13 cellular contexts compared by ENCODE assay signal in the genomic region with DNA sequence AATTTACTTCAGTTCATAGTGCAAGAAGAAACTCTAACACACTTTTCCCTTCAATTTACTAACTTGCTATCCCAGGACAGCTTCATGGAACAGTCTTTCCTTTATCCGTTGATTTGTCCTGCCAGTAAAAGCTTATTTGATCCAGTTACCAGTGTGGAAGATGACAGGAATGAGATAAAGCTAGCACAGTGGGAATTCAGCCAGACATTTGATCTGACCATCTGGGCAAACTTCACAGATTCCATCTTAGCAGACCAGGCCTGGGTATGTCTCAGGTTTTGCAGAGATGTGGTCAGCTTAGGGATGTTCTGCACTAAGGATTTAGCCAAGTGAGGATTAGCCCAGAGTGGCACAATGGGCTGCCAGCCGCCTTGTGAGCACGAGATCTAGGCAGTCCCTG. TPM values are rescaled to one million over a fixed set of nuclear protein-coding genes. Genes with fewer than 3 reads are reported as not detected.
A peak's percentile ranks its signal among the peaks of the same experiment; 100 is the strongest.
DNase-seq lines count a peak whose midpoint lies in the region; ATAC-seq and TF ChIP-seq lines count a peak whose summit lies in the region.
"Had no signal": no experiment of that assay in that cellular context is flagged by ENCODE, and none has a peak within 500 bp of the region (broad histone marks: within the 10 kb centered on the region; RNA-seq: fewer than 3 reads in every experiment).

No MANE protein-coding gene starts in this region.

- no peaks in the 10 kb centered on the region for H3K79me2 ChIP-seq in neural progenitor cell (ENCODE audit: low read depth)

- H3K4me1 ChIP-seq in neural progenitor cell (no peaks in the 10 kb centered on the region), body of pancreas (peaks cover 12% of the 10 kb centered on the region), prostate gland (replicated peaks) (no peaks in the 10 kb centered on the region)
- H3K4me1 ChIP-seq: Caco-2, HAP-1 had no signal

- no peak overlapping the region for H3K27ac Mint-ChIP-seq in neural progenitor cell
- H3K27ac Mint-ChIP-seq: CD8-positive, alpha-beta memory T cell had no signal

- TF ChIP-seq CTCF in neural progenitor cell (IDR thresholded peaks at IDR 0.05): no peak
- no peak for TF ChIP-seq CTCF in body of pancreas (IDR thresholded peaks at IDR 0.05)
- TF ChIP-seq CTCF in prostate gland (IDR thresholded peaks at IDR 0.05): no peak

- no peak overlapping the region for H2AFZ ChIP-seq in neural progenitor cell (replicated peaks)

- ATAC-seq in SK-N-SH treated with all-trans-retinoic acid at 6 μM for 48 hours (peak; percentile 61), body of pancreas (no peak), GM18858 (IDR thresholded peaks at IDR 0.05; ENCODE audit: unreplicated experiment) (no peak)
- ATAC-seq: GM12878 had no signal

- WGBS in body of pancreas, 2 donors: 76 to 86% methylated on average over 3 of the region's 3 CpGs
- WGBS in prostate gland: 74% methylated on average over 3 of the region's 3 CpGs

- H3K27me3 ChIP-seq in neural progenitor cell: no peaks in the 10 kb centered on the region
- no peaks in the 10 kb centered on the region for H3K27me3 ChIP-seq in body of pancreas
- no peaks in the 10 kb centered on the region for H3K27me3 ChIP-seq in prostate gland (replicated peaks; ENCODE audit: insufficient read depth)

- H3K4me3 ChIP-seq in neural progenitor cell: no peak overlapping the region
- no peak overlapping the region for H3K4me3 ChIP-seq in body of pancreas
- no peak overlapping the region for H3K4me3 ChIP-seq in prostate gland
- H3K4me3 ChIP-seq: GM12878, HAP-1 had no signal

- no peaks in the 10 kb centered on the region for H4K20me1 ChIP-seq in neural progenitor cell (ENCODE audit: low read depth)

- DNase-seq in DMS 273 treated with DMSO at 0.1 percent for 48 hours (lab: John Stamatoyannopoulos, UW): peak; percentile 20
- DNase-seq in NCI-H524 treated with DMSO at 0.1 percent for 48 hours (lab: John Stamatoyannopoulos, UW): peak; percentile 82
- DNase-seq in neural progenitor cell (ENCODE audit: low spot score): peak; percentile 31
- no peak for DNase-seq in body of pancreas
- no peak for DNase-seq in prostate gland (ENCODE audit: low spot score)
- no peak for DNase-seq in NCI-H2029 (lab: John Stamatoyannopoulos, UW)
- DNase-seq: Caco-2; CD8-positive, alpha-beta memory T cell had no signal

- no peak overlapping the region for H3K4me2 ChIP-seq in neural progenitor cell

- no peaks in the 10 kb centered on the region for H3K9me3 ChIP-seq in neural progenitor cell (ENCODE audit: low read depth)
- H3K9me3 ChIP-seq in body of pancreas: no peaks in the 10 kb centered on the region
- H3K9me3 ChIP-seq in prostate gland: no peaks in the 10 kb centered on the region
- H3K9me3 ChIP-seq: Caco-2 had no signal

- no peak overlapping the region for H3K9ac ChIP-seq in neural progenitor cell

- H3K4me1 Mint-ChIP-seq in neural progenitor cell: no peaks in the 10 kb centered on the region

- peaks cover 4% of the 10 kb centered on the region for H3K27me3 Mint-ChIP-seq in neural progenitor cell (ENCODE audit: insufficient read depth, low read depth)

- TF ChIP-seq POLR2A in body of pancreas (IDR thresholded peaks at IDR 0.05) (no peak), prostate gland (IDR thresholded peaks at IDR 0.05) (no peak)

- H3K9me3 Mint-ChIP-seq in neural progenitor cell: no peaks in the 10 kb centered on the region
- H3K9me3 Mint-ChIP-seq: CD8-positive, alpha-beta memory T cell had no signal

- no peak overlapping the region for H3K27ac ChIP-seq in neural progenitor cell
- no peak overlapping the region for H3K27ac ChIP-seq in body of pancreas
- no peak overlapping the region for H3K27ac ChIP-seq in prostate gland

- H3K36me3 ChIP-seq in neural progenitor cell: no peaks in the 10 kb centered on the region
- H3K36me3 ChIP-seq in body of pancreas (replicated peaks in 1 of 2; ENCODE audit: insufficient read depth in 1 of 2, low read depth in 2 of 2): no peaks in the 10 kb centered on the region
- H3K36me3 ChIP-seq in prostate gland: no peaks in the 10 kb centered on the region
- H3K36me3 ChIP-seq: HAP-1 had no signal

- no peaks in the 10 kb centered on the region for H3F3A ChIP-seq in neural progenitor cell (ENCODE audit: low read depth)

- no peaks in the 10 kb centered on the region for H3K36me3 Mint-ChIP-seq in neural progenitor cell
- H3K36me3 Mint-ChIP-seq: CD8-positive, alpha-beta memory T cell had no signal

- intact Hi-C loops in body of pancreas (cut with DNase I): no loop called here
- intact Hi-C loops in prostate gland (cut with DNase I): no loop called here

- no peak overlapping the region for H3K4me3 Mint-ChIP-seq in neural progenitor cell
- H3K4me3 Mint-ChIP-seq: CD8-positive, alpha-beta memory T cell had no signal

TF ChIP-seq in SK-N-SH treated with all-trans-retinoic acid at 6 μM for 48 hours, 23 proteins besides CTCF, POLR2A, EP300 and RAD21 (continues in another document):
- no peak for TF ChIP-seq PATZ1 (CRISPR knock-in tag; IDR thresholded peaks at IDR 0.05; ENCODE audit: borderline replicate concordance)
- no peak for TF ChIP-seq ZFP3 (CRISPR knock-in tag; IDR thresholded peaks at IDR 0.05)
- TF ChIP-seq ESRRG (CRISPR knock-in tag; IDR thresholded peaks at IDR 0.05): no peak
- TF ChIP-seq ARNTL (CRISPR knock-in tag; IDR thresholded peaks at IDR 0.05; ENCODE audit: borderline replicate concordance, low read depth): no peak
- TF ChIP-seq POU6F1 (CRISPR knock-in tag; IDR thresholded peaks at IDR 0.05; ENCODE audit: borderline replicate concordance, low read depth): no peak
- no peak for TF ChIP-seq TOX (CRISPR knock-in tag; IDR thresholded peaks at IDR 0.05; ENCODE audit: borderline replicate concordance)
- TF ChIP-seq ZNF70 (CRISPR knock-in tag; IDR thresholded peaks at IDR 0.05): no peak
- no peak for TF ChIP-seq GLIS3 (CRISPR knock-in tag; IDR thresholded peaks at IDR 0.05)
- no peak for TF ChIP-seq ZNF8 (CRISPR knock-in tag; IDR thresholded peaks at IDR 0.05)
- TF ChIP-seq ZC3H10 (CRISPR knock-in tag; IDR thresholded peaks at IDR 0.05): no peak
- no peak for TF ChIP-seq OSR1 (CRISPR knock-in tag; IDR thresholded peaks at IDR 0.05)
- TF ChIP-seq TCF4 (CRISPR knock-in tag; IDR thresholded peaks at IDR 0.05; ENCODE audit: borderline replicate concordance): peak; percentile 56; the same call in 1 of the 2 replicates
- 0 out of 2 replicates have a peak, but pooled peaks have one; percentile 7 for TF ChIP-seq ISL1 (CRISPR knock-in tag; IDR thresholded peaks at IDR 0.05)
- TF ChIP-seq PPARA (CRISPR knock-in tag; IDR thresholded peaks at IDR 0.05; ENCODE audit: borderline replicate concordance): no peak
- TF ChIP-seq, protein P1, sequence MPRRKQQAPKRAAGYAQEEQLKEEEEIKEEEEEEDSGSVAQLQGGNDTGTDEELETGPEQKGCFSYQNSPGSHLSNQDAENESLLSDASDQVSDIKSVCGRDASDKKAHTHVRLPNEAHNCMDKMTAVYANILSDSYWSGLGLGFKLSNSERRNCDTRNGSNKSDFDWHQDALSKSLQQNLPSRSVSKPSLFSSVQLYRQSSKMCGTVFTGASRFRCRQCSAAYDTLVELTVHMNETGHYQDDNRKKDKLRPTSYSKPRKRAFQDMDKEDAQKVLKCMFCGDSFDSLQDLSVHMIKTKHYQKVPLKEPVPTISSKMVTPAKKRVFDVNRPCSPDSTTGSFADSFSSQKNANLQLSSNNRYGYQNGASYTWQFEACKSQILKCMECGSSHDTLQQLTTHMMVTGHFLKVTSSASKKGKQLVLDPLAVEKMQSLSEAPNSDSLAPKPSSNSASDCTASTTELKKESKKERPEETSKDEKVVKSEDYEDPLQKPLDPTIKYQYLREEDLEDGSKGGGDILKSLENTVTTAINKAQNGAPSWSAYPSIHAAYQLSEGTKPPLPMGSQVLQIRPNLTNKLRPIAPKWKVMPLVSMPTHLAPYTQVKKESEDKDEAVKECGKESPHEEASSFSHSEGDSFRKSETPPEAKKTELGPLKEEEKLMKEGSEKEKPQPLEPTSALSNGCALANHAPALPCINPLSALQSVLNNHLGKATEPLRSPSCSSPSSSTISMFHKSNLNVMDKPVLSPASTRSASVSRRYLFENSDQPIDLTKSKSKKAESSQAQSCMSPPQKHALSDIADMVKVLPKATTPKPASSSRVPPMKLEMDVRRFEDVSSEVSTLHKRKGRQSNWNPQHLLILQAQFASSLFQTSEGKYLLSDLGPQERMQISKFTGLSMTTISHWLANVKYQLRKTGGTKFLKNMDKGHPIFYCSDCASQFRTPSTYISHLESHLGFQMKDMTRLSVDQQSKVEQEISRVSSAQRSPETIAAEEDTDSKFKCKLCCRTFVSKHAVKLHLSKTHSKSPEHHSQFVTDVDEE (CRISPR knock-in tag; IDR thresholded peaks at IDR 0.05): peak; percentile 67; the same call in 1 of the 2 replicates
- no peak for TF ChIP-seq ZFP30 (CRISPR knock-in tag; IDR thresholded peaks at IDR 0.05)

RNA-seq across cellular contexts. Expression of gene CEMIP, which starts 19.7 kb away (rescaled TPM):
- total RNA-seq in neural progenitor cell (ENCODE audit: low replicate concordance) (0.03 TPM in 1 of 2 replicates, not detected in the other), body of pancreas (1 to 10 TPM in 1 of 2 donors, not detected in 1; 1.6 TPM), prostate gland (10 to 100 TPM in 1 of 2 donors, 1 to 10 TPM in 1; 1.6 to 13.5 TPM)
- total RNA-seq: A673; CD8-positive, alpha-beta memory T cell had no signal

Comparison
In these comparisons a context has a peak if more than half of its experiments do, and no peak if none do; other contexts are left out.
1. DNase-seq: peak in DMS 273 treated with DMSO at 0.1 percent for 48 hours (single experiment), NCI-H524 treated with DMSO at 0.1 percent for 48 hours (single experiment) and neural progenitor cell (single experiment); none in body of pancreas (0 of 4), prostate gland (single experiment) and NCI-H2029 (single experiment).